Comparison of ENCODE assay signal across 8 cellular contexts in genomic region chr19:11381535-11382369, GRCh38. TPM values are rescaled to one million over a fixed set of nuclear protein-coding genes. Genes with fewer than 3 reads are reported as not detected.
DNase-seq lines count a peak whose midpoint lies in the region; ATAC-seq and TF ChIP-seq lines count a peak whose summit lies in the region.

No MANE protein-coding gene starts in this region.

- no peak overlapping the region for H3K9ac ChIP-seq in colonic mucosa (ENCODE audit: low read depth in 2 of 2, low read length in 2 of 2)

- H3K27ac ChIP-seq in colonic mucosa (peak overlapping the region; percentile 82), lung (ENCODE audit: low read depth in 1 of 2, low read length in 1 of 2) (peak overlapping the region in 1 of 2 donors; percentile 23)

- no peaks in the 10 kb centered on the region for H3K36me3 ChIP-seq in colonic mucosa
- no peaks in the 10 kb centered on the region for H3K36me3 ChIP-seq in lung (ENCODE audit: control insufficient read depth in 2 of 2, insufficient read depth in 2 of 2, low read length in 2 of 2)

- ATAC-seq in HG02623 (IDR thresholded peaks at IDR 0.05; ENCODE audit: unreplicated experiment) = peak; percentile 23
- ATAC-seq in lung (ENCODE audit: insufficient read depth, low FRiP score) = no peak

- intact Hi-C loops in colonic mucosa (cut with DNase I) = loop anchor here (5.0 kb wide), 2 partner anchors 66 to 89 kb away; no protein-coding TSS in a partner anchor

- peak; percentile 43 for DNase-seq in NCI-H1048 (lab: John Stamatoyannopoulos, UW)
- DNase-seq in colonic mucosa = peak; percentile 85
- DNase-seq in lung (ENCODE audit: low spot score) = peak; percentile 55
- DNase-seq in stimulated activated CD8-positive, alpha-beta memory T cell treated with anti-CD3 and anti-CD28 coated beads, Interleukin-4, amount 100 ng/mL, for 1 hour (ENCODE audit: low read depth in 2 of 2, low spot score in 1 of 2) = peak; percentile 43 to 46
- DNase-seq in NCI-H446 treated with DMSO at 0.1 percent for 48 hours (lab: John Stamatoyannopoulos, UW) = no peak

- peak; percentile 68 for TF ChIP-seq POLR2A in GM15510 (IDR thresholded peaks at IDR 0.05; ENCODE audit: borderline replicate concordance, extremely low read depth, insufficient read length)

- H3K4me3 ChIP-seq in WI38 (ENCODE audit: low read depth, low read length) = peak overlapping the region; percentile 75
- peak overlapping the region; percentile 65 for H3K4me3 ChIP-seq in colonic mucosa
- peak overlapping the region; percentile 4 for H3K4me3 ChIP-seq in lung

- peaks cover 9% of the 10 kb centered on the region for H3K4me1 ChIP-seq in colonic mucosa
- peaks cover 0 to 23% of the 10 kb centered on the region in 2 donors for H3K4me1 ChIP-seq in lung (ENCODE audit: control insufficient read depth in 2 of 2, insufficient read depth in 2 of 2, low read length in 2 of 2)

- TF ChIP-seq CTCF in WI38 (IDR thresholded peaks at IDR 0.05; ENCODE audit: low read depth, low read length) (peak; percentile 6; the same call in 1 of the 2 replicates), colonic mucosa (IDR thresholded peaks at IDR 0.05) (peak; percentile 19), lung (IDR thresholded peaks at IDR 0.05; ENCODE audit: control extremely low read depth, extremely low read depth) (no peak)

- H3K9me3 ChIP-seq in colonic mucosa (no peaks in the 10 kb centered on the region), lung (ENCODE audit: control insufficient read depth in 2 of 2, insufficient read depth in 1 of 2, low read length in 1 of 2) (peaks cover 0 to 2% of the 10 kb centered on the region in 2 donors)

- 16 to 19% methylated on average over 57 to 60 of the region's 60 CpGs for WGBS in lung, 2 donors

- H3K27me3 ChIP-seq in colonic mucosa (no peaks in the 10 kb centered on the region), lung (ENCODE audit: control insufficient read depth, insufficient read depth) (no peaks in the 10 kb centered on the region)

RNA-seq across cellular contexts. Expression of gene EPOR, which starts 2.4 kb away (rescaled TPM):
- total RNA-seq in colonic mucosa (1 to 10 TPM; 2.8 to 5.8 TPM), lung (10 to 100 TPM; 14.5 to 20.6 TPM)
- polyA plus RNA-seq in lung = 10 to 100 TPM in 1 of 2 donors, 1 to 10 TPM in 1; 8.7 to 14.7 TPM

RNA-seq across cellular contexts. Expression of gene SWSAP1, which starts 7.3 kb away (rescaled TPM):
- total RNA-seq in colonic mucosa = 1 to 10 TPM; 3.0 to 4.6 TPM
- total RNA-seq in lung = 1 to 10 TPM; 1.1 to 4.1 TPM
- polyA plus RNA-seq in lung = 1 to 10 TPM; 3.5 to 4.0 TPM

RNA-seq across cellular contexts. Expression of gene PLPPR2, which starts 26.5 kb away (rescaled TPM):
- total RNA-seq in colonic mucosa (1 to 10 TPM; 4.8 to 8.0 TPM), lung (10 to 100 TPM in 1 of 2 donors, 1 to 10 TPM in 1; 9.1 to 33.2 TPM)
- 10 to 100 TPM; 15.3 to 35.1 TPM for polyA plus RNA-seq in lung

RNA-seq across cellular contexts. Expression of gene CCDC159, which starts 35.4 kb away (rescaled TPM):
- total RNA-seq in colonic mucosa (10 to 100 TPM; 17.4 to 21.4 TPM), lung (10 to 100 TPM; 25.8 to 26.5 TPM)
- polyA plus RNA-seq in lung = 10 to 100 TPM; 40.9 to 55.2 TPM

RNA-seq across cellular contexts. Expression of gene TMEM205, which starts 35.7 kb away (rescaled TPM):
- 10 to 100 TPM; 45.4 to 63.4 TPM for total RNA-seq in colonic mucosa
- 100 to 1,000 TPM; 101 to 125 TPM for total RNA-seq in lung
- polyA plus RNA-seq in lung = 100 to 1,000 TPM; 129 to 166 TPM

Comparison
In these comparisons a context has a peak if more than half of its experiments do, and no peak if none do; other contexts are left out.
1. H3K4me3 ChIP-seq: peak in every context shown above with its lines; median percentile 75 in WI38; 65 in colonic mucosa; 4 in lung.